In the genomic region with DNA sequence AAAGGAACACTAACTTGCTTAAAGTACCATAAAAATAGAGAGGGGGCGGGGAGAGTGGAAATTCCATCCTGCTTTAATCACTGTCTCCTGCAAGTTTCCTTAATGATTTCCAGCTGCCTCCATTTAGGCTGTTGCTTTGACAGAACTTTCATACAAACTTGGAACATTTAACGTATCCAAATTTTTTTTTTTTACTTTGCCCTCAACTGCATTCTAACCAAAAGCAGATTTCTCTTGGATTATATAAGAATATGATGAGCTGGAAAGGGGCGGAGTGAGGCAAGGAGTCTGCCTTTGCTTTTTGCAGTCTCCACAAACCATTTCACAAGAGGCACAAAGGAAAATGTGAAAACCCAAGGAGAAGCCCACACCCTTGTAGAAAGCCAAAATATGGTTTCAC, we compare ENCODE assay signal across 2 cellular contexts.
TF ChIP-seq lines count a peak whose summit lies in the region.

No MANE protein-coding gene starts in this region.

TF ChIP-seq in IMR-90, 13 proteins besides CTCF, POLR2A, EP300 and RAD21:
- peak; percentile 60 for TF ChIP-seq CEBPB (IDR thresholded peaks at IDR 0.05; ENCODE audit: low read depth, low read length)
- no peak for TF ChIP-seq RCOR1 (IDR thresholded peaks at IDR 0.05; ENCODE audit: insufficient replicate concordance, low read length)
- 0 out of 2 replicates have a peak, but pooled peaks have one; percentile 1 for TF ChIP-seq MAFK (IDR thresholded peaks at IDR 0.05; ENCODE audit: low read depth, low read length)

TF ChIP-seq in endothelial cell of umbilical vein, 7 proteins besides CTCF, POLR2A, EP300 and RAD21:
- TF ChIP-seq, protein P1, sequence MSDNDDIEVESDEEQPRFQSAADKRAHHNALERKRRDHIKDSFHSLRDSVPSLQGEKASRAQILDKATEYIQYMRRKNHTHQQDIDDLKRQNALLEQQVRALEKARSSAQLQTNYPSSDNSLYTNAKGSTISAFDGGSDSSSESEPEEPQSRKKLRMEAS (IDR thresholded peaks at IDR 0.05; ENCODE audit: insufficient read depth, insufficient read length), result no peak
- TF ChIP-seq MYC (IDR thresholded peaks at IDR 0.05; ENCODE audit: low read depth, low read length) (no peak), JUN (IDR thresholded peaks at IDR 0.05; ENCODE audit: borderline replicate concordance, insufficient read depth, insufficient read length, low read depth) (no peak), FOS (IDR thresholded peaks at IDR 0.05; ENCODE audit: borderline replicate concordance, insufficient read depth, low read length) (no peak), EZH2 (IDR thresholded peaks at IDR 0.05; ENCODE audit: borderline replicate concordance, low read depth, low read length, severe bottlenecking) (no peak), POLR2AphosphoS5 (IDR thresholded peaks at IDR 0.05; ENCODE audit: insufficient read depth, low read depth, low read length) (no peak), GATA2 (IDR thresholded peaks at IDR 0.05; ENCODE audit: insufficient read depth, insufficient read length, low read depth, low read length) (no peak)
